8 cellular contexts compared by ENCODE assay signal in genomic region chr19:45097776-45098520, GRCh38. TPM values are rescaled to one million over a fixed set of nuclear protein-coding genes. Genes with fewer than 3 reads are reported as not detected.
DNase-seq lines count a peak whose midpoint lies in the region; ATAC-seq and TF ChIP-seq lines count a peak whose summit lies in the region.

No MANE protein-coding gene starts in this region.

- no TSS peak for BruUV-seq in Calu3 (replicated peaks; lab: Mats Ljungman, UMichigan)

- DNase-seq in Calu3 (peak; percentile 77), endodermal cell (peak; percentile 72), SKM-1 treated with dmso at 0.1 percent for 144 hours (lab: John Stamatoyannopoulos, UW; ENCODE audit: unreplicated experiment) (no peak), NCI-H1436 treated with DMSO at 0.1 percent for 48 hours (lab: John Stamatoyannopoulos, UW) (no peak)

- peak overlapping the region; percentile 54 for H3K4me3 Mint-ChIP-seq in Calu3 (ENCODE audit: low read depth, unreplicated experiment)
- H3K4me3 Mint-ChIP-seq in endodermal cell, result no peak overlapping the region

- no peak overlapping the region for H3K4me3 ChIP-seq in OCI-LY1 (ENCODE audit: low read depth, low read length, poor library complexity, severe bottlenecking)
- H3K4me3 ChIP-seq in endodermal cell (ENCODE audit: low read length), result no peak overlapping the region
- H3K4me3 ChIP-seq in mucosa of stomach (ENCODE audit: low read length), result no peak overlapping the region

- H4K20me1 ChIP-seq in OCI-LY1 (ENCODE audit: insufficient read depth, low read length), result no peaks in the 10 kb centered on the region

- H3K9ac ChIP-seq in OCI-LY1 (ENCODE audit: low read length), result no peak overlapping the region; the same call in 1 of the 2 replicates
- H3K9ac ChIP-seq in endodermal cell (ENCODE audit: extremely low read depth, low read length, poor library complexity, severe bottlenecking), result no peak overlapping the region
- H3K9ac ChIP-seq in mucosa of stomach (ENCODE audit: low read length), result peak overlapping the region; percentile 42

- peaks cover 52% of the 10 kb centered on the region for H3K36me3 Mint-ChIP-seq in Calu3 (ENCODE audit: insufficient read depth, unreplicated experiment)
- H3K36me3 Mint-ChIP-seq in endodermal cell (ENCODE audit: low read depth), result peaks cover 35% of the 10 kb centered on the region

- ATAC-seq in GM21576 (IDR thresholded peaks at IDR 0.05; ENCODE audit: unreplicated experiment), result no peak
- no peak for ATAC-seq in GM21515 (IDR thresholded peaks at IDR 0.05; ENCODE audit: unreplicated experiment)

- no peaks in the 10 kb centered on the region for H3F3A ChIP-seq in OCI-LY1 (ENCODE audit: insufficient read depth, low read length)

- H2AFZ ChIP-seq in OCI-LY1 (ENCODE audit: low read length), result no peak overlapping the region

- H3K27me3 ChIP-seq in OCI-LY1 (ENCODE audit: insufficient read depth, low read length) (no peaks in the 10 kb centered on the region), endodermal cell (ENCODE audit: control insufficient read depth, insufficient read depth, low read length, poor library complexity, severe bottlenecking) (peaks cover 40% of the 10 kb centered on the region), mucosa of stomach (ENCODE audit: control insufficient read depth, insufficient read depth, low read length) (no peaks in the 10 kb centered on the region)

- peaks cover 18% of the 10 kb centered on the region for H3K36me3 ChIP-seq in OCI-LY1 (ENCODE audit: insufficient read depth, low read length)
- peaks cover 20% of the 10 kb centered on the region for H3K36me3 ChIP-seq in endodermal cell (ENCODE audit: control insufficient read depth, insufficient read depth, low read length)
- no peaks in the 10 kb centered on the region for H3K36me3 ChIP-seq in mucosa of stomach (ENCODE audit: control insufficient read depth, insufficient read depth, low read length)

- no peak for TF ChIP-seq CTCF in Calu3 (IDR thresholded peaks at IDR 0.05; ENCODE audit: unreplicated experiment)
- no peak for TF ChIP-seq CTCF in OCI-LY1 (IDR thresholded peaks at IDR 0.05; ENCODE audit: low read length)
- TF ChIP-seq CTCF in endodermal cell (conservative IDR thresholded peaks at IDR 0.05), result no peak

- CTCF ChIA-PET in Calu3 (lab: Charles Lee), result interaction anchor here (0.5 to 1.9 kb wide), 7 partner anchors 9 to 210 kb away, joined by 3 to 11 read pairs (median 3); partner anchors contain the start of gene TRAPPC6A

- peaks cover 59% of the 10 kb centered on the region for H3K4me1 ChIP-seq in OCI-LY1 (ENCODE audit: insufficient read depth, low read length, severe bottlenecking)
- peaks cover 19% of the 10 kb centered on the region for H3K4me1 ChIP-seq in endodermal cell (ENCODE audit: control insufficient read depth, insufficient read depth, low read length)
- peaks cover 91% of the 10 kb centered on the region for H3K4me1 ChIP-seq in mucosa of stomach (ENCODE audit: control insufficient read depth, insufficient read depth, low read length)

- H3K4me2 ChIP-seq in OCI-LY1 (ENCODE audit: low read length), result peak overlapping the region; percentile 34; the same call in 1 of the 2 replicates

- no peak overlapping the region for H3K27ac ChIP-seq in OCI-LY1 (ENCODE audit: low read depth, low read length, poor library complexity, severe bottlenecking)
- H3K27ac ChIP-seq in endodermal cell (ENCODE audit: low read depth, low read length), result no peak overlapping the region

- peaks cover 40% of the 10 kb centered on the region for H3K79me2 ChIP-seq in OCI-LY1 (ENCODE audit: insufficient read depth, low read length)

- WGBS in endodermal cell (ENCODE audit: insufficient coverage in 1 of 2, insufficient read length in 1 of 2), 2 experiments, result 80 to 93% methylated on average over 8 to 15 of the region's 16 CpGs

- H3K9me2 ChIP-seq in OCI-LY1 (ENCODE audit: low read depth, low read length), result no peaks in the 10 kb centered on the region

- peak overlapping the region; percentile 96 for H3K27ac Mint-ChIP-seq in Calu3 (ENCODE audit: unreplicated experiment)
- peak overlapping the region; percentile 48 for H3K27ac Mint-ChIP-seq in endodermal cell

- no peaks in the 10 kb centered on the region for H3K9me3 Mint-ChIP-seq in Calu3 (ENCODE audit: low read depth, unreplicated experiment)
- no peaks in the 10 kb centered on the region for H3K9me3 Mint-ChIP-seq in endodermal cell

- intact Hi-C loops in Calu3 (cut with micrococcal nuclease; ENCODE audit: unreplicated experiment), result no loop called here

- H3K4me1 Mint-ChIP-seq in Calu3 (ENCODE audit: low read depth, unreplicated experiment) (peaks cover 81% of the 10 kb centered on the region), endodermal cell (peaks cover 61% of the 10 kb centered on the region)

- no peaks in the 10 kb centered on the region for H3K9me3 ChIP-seq in OCI-LY1 (ENCODE audit: low read length)
- no peaks in the 10 kb centered on the region for H3K9me3 ChIP-seq in endodermal cell (ENCODE audit: control insufficient read depth, low read length)
- no peaks in the 10 kb centered on the region for H3K9me3 ChIP-seq in mucosa of stomach (ENCODE audit: control insufficient read depth, low read length)

- H3K27me3 Mint-ChIP-seq in Calu3 (ENCODE audit: unreplicated experiment), result no peaks in the 10 kb centered on the region
- H3K27me3 Mint-ChIP-seq in endodermal cell (ENCODE audit: insufficient read depth), result peaks cover 28% of the 10 kb centered on the region

RNA-seq across cellular contexts. Expression of gene PPP1R37, which starts 5.0 kb away (rescaled TPM):
- 45.7 and 59.7 TPM in 2 replicates for total RNA-seq in Calu3 (2022)
- 10 to 100 TPM; 23.6 to 32.5 TPM for total RNA-seq in endodermal cell
- 22.4 TPM for polyA plus RNA-seq in endodermal cell (2013, experiment 1 of 2)
- polyA plus RNA-seq in endodermal cell (2013, experiment 2 of 2), result 20.6 TPM

RNA-seq across cellular contexts. Expression of gene GEMIN7, which starts 18.9 kb away (rescaled TPM):
- 36.0 and 42.0 TPM in 2 replicates for total RNA-seq in Calu3 (2022)
- 10 to 100 TPM; 56.3 to 56.6 TPM for total RNA-seq in endodermal cell
- polyA plus RNA-seq in endodermal cell (2013, experiment 1 of 2), result 36.7 TPM
- 36.0 TPM for polyA plus RNA-seq in endodermal cell (2013, experiment 2 of 2)

RNA-seq across cellular contexts. Expression of gene ZNF296, which starts 21.7 kb away (rescaled TPM):
- total RNA-seq in Calu3 (2022), result 5.3 and 6.3 TPM in 2 replicates
- total RNA-seq in endodermal cell, result 1 to 10 TPM; 2.1 to 8.5 TPM
- 1.2 TPM for polyA plus RNA-seq in endodermal cell (2013, experiment 1 of 2)
- polyA plus RNA-seq in endodermal cell (2013, experiment 2 of 2), result 1.1 TPM

RNA-seq across cellular contexts. Expression of gene CLASRP, which starts 59.1 kb away (rescaled TPM):
- total RNA-seq in Calu3 (2022), result 115 and 126 TPM in 2 replicates
- total RNA-seq in endodermal cell, result 10 to 100 TPM; 67.1 to 90.3 TPM
- polyA plus RNA-seq in endodermal cell (2013, experiment 1 of 2), result 82.3 TPM
- 65.2 TPM for polyA plus RNA-seq in endodermal cell (2013, experiment 2 of 2)

Comparison
In these comparisons a context has a peak if more than half of its experiments do, and no peak if none do; other contexts are left out.
1. DNase-seq: peak in Calu3 (single experiment) and endodermal cell (single experiment); none in SKM-1 treated with dmso at 0.1 percent for 144 hours (single experiment) and NCI-H1436 treated with DMSO at 0.1 percent for 48 hours (single experiment).